Comparison of ENCODE assay signal across 26 cellular contexts in genomic region chr1:229141271-229141670, GRCh38.
"Had no signal": no experiment of that assay in that cellular context is flagged by ENCODE, and none has a peak within 500 bp of the region (broad histone marks: within the 10 kb centered on the region; RNA-seq: fewer than 3 reads in every experiment).

No MANE protein-coding gene starts in this region.

- H3K4me1 ChIP-seq: pancreas, psoas muscle, right lobe of liver, testis, upper lobe of right lung, uterus had no signal

- H3K4me3 Mint-ChIP-seq: naive thymus-derived CD4-positive, alpha-beta T cell; natural killer cell; nephron; neural progenitor cell; stimulated activated effector memory CD8-positive, alpha-beta T cell treated with anti-CD3 and anti-CD28 coated beads, Interleukin-12 subunit alpha, Interleukin-12 subunit beta, amount 100 ng/mL, for 72 hours; stimulated activated naive B cell treated with anti-CD40 and anti-IgM and Interleukin-4, amounts not matched to agents 10 μg/mL and 1 μg/mL and 100 μg/mL, for 72 hours; stimulated activated naive CD8-positive, alpha-beta T cell treated with anti-CD3 and anti-CD28 coated beads, Interleukin-15, Interleukin-2, amounts not matched to agents 100 ng/mL and 50 ng/mL, for 24 hours had no signal

- DNase-seq: naive thymus-derived CD4-positive, alpha-beta T cell; natural killer cell; occipital lobe; pancreas; psoas muscle; right cardiac atrium; right lobe of liver; sigmoid colon; small intestine; stimulated activated CD4-positive, alpha-beta T cell treated with anti-CD3 and anti-CD28 coated beads, Interleukin-15, amount 100 ng/mL, for 24 hours; stimulated activated CD4-positive, alpha-beta T cell treated with anti-CD3 and anti-CD28 coated beads, Interleukin-2, amount 100 ng/mL, for 24 hours; stimulated activated CD4-positive, alpha-beta T cell treated with anti-CD3 and anti-CD28 coated beads, Interleukin-2, amount 100 ng/mL, for 48 hours; stimulated activated CD4-positive, alpha-beta T cell treated with anti-CD3 and anti-CD28 coated beads, Interleukin-4, amount 100 ng/mL, for 24 hours; stimulated activated naive B cell treated with anti-CD40 and anti-IgM and Interleukin-4, amounts not matched to agents 10 μg/mL and 1 μg/mL and 100 μg/mL, for 72 hours; stimulated activated naive CD4-positive, alpha-beta T cell treated with Interleukin-2 at 50 U/mL for 16 hours; stomach; testis; tibial artery; transverse colon; upper lobe of right lung; uterus had no signal

- H2AFZ ChIP-seq: neural progenitor cell had no signal

- H3K27ac Mint-ChIP-seq: natural killer cell; nephron; neural progenitor cell; stimulated activated effector memory CD8-positive, alpha-beta T cell treated with anti-CD3 and anti-CD28 coated beads, Interleukin-12 subunit alpha, Interleukin-12 subunit beta, amount 100 ng/mL, for 72 hours; stimulated activated naive B cell treated with anti-CD40 and anti-IgM and Interleukin-4, amounts not matched to agents 10 μg/mL and 1 μg/mL and 100 μg/mL, for 72 hours; stimulated activated naive CD8-positive, alpha-beta T cell treated with anti-CD3 and anti-CD28 coated beads, Interleukin-15, Interleukin-2, amounts not matched to agents 100 ng/mL and 50 ng/mL, for 24 hours had no signal

- H3K4me1 Mint-ChIP-seq: natural killer cell had no signal

- H3K27me3 Mint-ChIP-seq: stimulated activated naive CD8-positive, alpha-beta T cell treated with anti-CD3 and anti-CD28 coated beads, Interleukin-15, Interleukin-2, amounts not matched to agents 100 ng/mL and 50 ng/mL, for 24 hours had no signal

- H3K9me3 ChIP-seq: pancreas, psoas muscle, right lobe of liver, sigmoid colon, stomach, suprapubic skin, testis, tibial artery, transverse colon, upper lobe of right lung, uterus had no signal

- H3K9ac ChIP-seq: neural progenitor cell had no signal

- H3K27ac ChIP-seq: neural progenitor cell, pancreas, psoas muscle, right lobe of liver, sigmoid colon, stomach, suprapubic skin, testis, tibial artery, transverse colon, upper lobe of right lung, uterus had no signal

- H3K36me3 Mint-ChIP-seq: natural killer cell; neural progenitor cell; stimulated activated effector memory CD8-positive, alpha-beta T cell treated with anti-CD3 and anti-CD28 coated beads, Interleukin-12 subunit alpha, Interleukin-12 subunit beta, amount 100 ng/mL, for 72 hours; stimulated activated naive B cell treated with anti-CD40 and anti-IgM and Interleukin-4, amounts not matched to agents 10 μg/mL and 1 μg/mL and 100 μg/mL, for 72 hours had no signal

- ATAC-seq: naive thymus-derived CD4-positive, alpha-beta T cell; natural killer cell; pancreas; psoas muscle; right cardiac atrium; right lobe of liver; stimulated activated effector memory CD8-positive, alpha-beta T cell treated with anti-CD3 and anti-CD28 coated beads, Interleukin-12 subunit alpha, Interleukin-12 subunit beta, amount 100 ng/mL, for 72 hours; stimulated activated naive B cell treated with anti-CD40 and anti-IgM and Interleukin-4, amounts not matched to agents 10 μg/mL and 1 μg/mL and 100 μg/mL, for 72 hours; upper lobe of right lung had no signal

- H3K4me2 ChIP-seq: neural progenitor cell had no signal

- H3K9me3 Mint-ChIP-seq: natural killer cell; stimulated activated effector memory CD8-positive, alpha-beta T cell treated with anti-CD3 and anti-CD28 coated beads, Interleukin-12 subunit alpha, Interleukin-12 subunit beta, amount 100 ng/mL, for 72 hours; stimulated activated naive B cell treated with anti-CD40 and anti-IgM and Interleukin-4, amounts not matched to agents 10 μg/mL and 1 μg/mL and 100 μg/mL, for 72 hours had no signal

- H3K27me3 ChIP-seq: neural progenitor cell, pancreas, right lobe of liver, sigmoid colon, testis, transverse colon, upper lobe of right lung, uterus had no signal

- H3K4me3 ChIP-seq: neural progenitor cell, pancreas, psoas muscle, right lobe of liver, sigmoid colon, stomach, suprapubic skin, testis, tibial artery, transverse colon, upper lobe of right lung, uterus had no signal

- H3K36me3 ChIP-seq: neural progenitor cell, pancreas, right lobe of liver, sigmoid colon, stomach, suprapubic skin, tibial artery, transverse colon, upper lobe of right lung, uterus had no signal
